ENCODE assay signal across 24 cellular contexts in genomic region chr4:38287090-38287843, GRCh38.
"Had no signal": no experiment of that assay in that cellular context is flagged by ENCODE, and none has a peak within 500 bp of the region (broad histone marks: within the 10 kb centered on the region; RNA-seq: fewer than 3 reads in every experiment).

No MANE protein-coding gene starts in this region.

- H3K27me3 ChIP-seq: neutrophil, ovary, thyroid gland, upper lobe of right lung had no signal

- H3K27me3 Mint-ChIP-seq: stimulated activated naive CD8-positive, alpha-beta T cell treated with anti-CD3 and anti-CD28 coated beads, Interleukin-15, Interleukin-2, amounts not matched to agents 100 ng/mL and 50 ng/mL, for 24 hours had no signal

- H3K9me3 ChIP-seq: lower lobe of right lung, neutrophil, ovary, psoas muscle, thyroid gland, upper lobe of right lung had no signal

- H3K36me3 ChIP-seq: lower lobe of right lung, neutrophil, ovary, thyroid gland, upper lobe of right lung had no signal

- H3K27ac ChIP-seq: lower lobe of right lung, neutrophil, ovary, psoas muscle, thyroid gland, upper lobe of right lung had no signal

- H3K27ac Mint-ChIP-seq: activated naive CD4-positive, alpha-beta T cell treated with anti-CD3 and anti-CD28 coated beads for 36 hours; activated naive CD8-positive, alpha-beta T cell treated with anti-CD3 and anti-CD28 coated beads, Interleukin-2, amount 10 ng/mL, durations not matched to agents 7 days and 5 days; immature natural killer cell; naive B cell; stimulated activated naive CD8-positive, alpha-beta T cell treated with anti-CD3 and anti-CD28 coated beads, Interleukin-15, Interleukin-2, amounts not matched to agents 100 ng/mL and 50 ng/mL, for 24 hours had no signal

- H3K4me3 ChIP-seq: lower lobe of right lung, ovary, psoas muscle, thyroid gland, upper lobe of right lung had no signal

- DNase-seq: activated CD4-positive, alpha-beta T cell treated with anti-CD3 and anti-CD28 coated beads, Interleukin-2, amount 50 U/mL, for 48 hours; activated naive CD4-positive, alpha-beta T cell treated with anti-CD3 and anti-CD28 coated beads for 36 hours; activated naive CD8-positive, alpha-beta T cell treated with anti-CD3 and anti-CD28 coated beads, Interleukin-2, amount 10 ng/mL, durations not matched to agents 7 days and 5 days; activated T-cell treated with anti-CD3 and anti-CD28 coated beads, Interleukin-2, amount 50 U/mL, for 48 hours; amniotic stem cell; cortex of kidney; effector CD4-positive, alpha-beta T cell; erythroblast; foreskin fibroblast; immature natural killer cell; lower lobe of right lung; naive B cell; ovary; psoas muscle; right cardiac atrium; stimulated activated CD4-positive, alpha-beta T cell treated with anti-CD3 and anti-CD28 coated beads, Interleukin-12 subunit alpha, Interleukin-12 subunit beta, amount 100 ng/mL, for 4 hours; stimulated activated CD4-positive, alpha-beta T cell treated with anti-CD3 and anti-CD28 coated beads, Interleukin-4, amount 100 ng/mL, for 4 hours; substantia nigra; T-helper 9 cell; thyroid gland; upper lobe of right lung had no signal

- H3K4me1 ChIP-seq: lower lobe of right lung, psoas muscle, upper lobe of right lung had no signal

- H3K9me3 Mint-ChIP-seq: activated naive CD4-positive, alpha-beta T cell treated with anti-CD3 and anti-CD28 coated beads for 36 hours; immature natural killer cell had no signal

- ATAC-seq: left lobe of liver, lower lobe of right lung, psoas muscle, right cardiac atrium, upper lobe of right lung had no signal

- H3K4me3 Mint-ChIP-seq: activated naive CD4-positive, alpha-beta T cell treated with anti-CD3 and anti-CD28 coated beads for 36 hours; activated naive CD8-positive, alpha-beta T cell treated with anti-CD3 and anti-CD28 coated beads, Interleukin-2, amount 10 ng/mL, durations not matched to agents 7 days and 5 days; immature natural killer cell; naive B cell; stimulated activated naive CD8-positive, alpha-beta T cell treated with anti-CD3 and anti-CD28 coated beads, Interleukin-15, Interleukin-2, amounts not matched to agents 100 ng/mL and 50 ng/mL, for 24 hours had no signal

- H3K4me1 Mint-ChIP-seq: immature natural killer cell had no signal
